14 cellular contexts compared by ENCODE assay signal in genomic region chr2:239193426-239193825, GRCh38.
DNase-seq lines count a peak whose midpoint lies in the region; ATAC-seq and TF ChIP-seq lines count a peak whose summit lies in the region.
"Had no signal": no experiment of that assay in that cellular context is flagged by ENCODE, and none has a peak within 500 bp of the region (broad histone marks: within the 10 kb centered on the region; RNA-seq: fewer than 3 reads in every experiment).

No MANE protein-coding gene starts in this region.

- H3K27me3 ChIP-seq in adrenal gland (no peaks in the 10 kb centered on the region), osteoblast (ENCODE audit: insufficient read depth, low read length) (no peaks in the 10 kb centered on the region), tibial artery (no peaks in the 10 kb centered on the region), lower lobe of right lung (ENCODE audit: low read depth) (no peaks in the 10 kb centered on the region)

- intact Hi-C loops in adrenal gland (cut with DNase I) = no loop called here
- intact Hi-C loops in tibial artery (cut with DNase I; ENCODE audit: low total_unique reads) = no loop called here
- intact Hi-C loops in lower lobe of right lung (cut with DNase I) = no loop called here

- whole genome bisulfite sequencing in adrenal gland, 4 donors = 86 to 90% (median 88%) methylated on average over 11 to 12 of the region's 12 CpGs

- ATAC-seq in lower lobe of right lung = no peak
- ATAC-seq: K562 had no signal

- peaks cover 0 to 13% of the 10 kb centered on the region in 2 donors for H3K4me1 ChIP-seq in adrenal gland (replicated peaks in 1 of 2)
- H3K4me1 ChIP-seq in osteoblast (ENCODE audit: insufficient read depth, low read length) = no peaks in the 10 kb centered on the region
- H3K4me1 ChIP-seq in tibial artery = no peaks in the 10 kb centered on the region
- H3K4me1 ChIP-seq in lower lobe of right lung = no peaks in the 10 kb centered on the region

- peaks cover 6% of the 10 kb centered on the region for H4K20me1 ChIP-seq in osteoblast (ENCODE audit: insufficient read depth, low read length)

- TF ChIP-seq POLR2A in adrenal gland (IDR thresholded peaks at IDR 0.05) = no peak

- H3K79me2 ChIP-seq in osteoblast (ENCODE audit: insufficient read depth, low read length) = no peaks in the 10 kb centered on the region

- TF ChIP-seq CTCF in adrenal gland (IDR thresholded peaks at IDR 0.05) = no peak
- TF ChIP-seq CTCF in osteoblast (IDR thresholded peaks at IDR 0.05; ENCODE audit: extremely low read depth, low read depth, low read length) = no peak
- no peak for TF ChIP-seq CTCF in tibial artery (IDR thresholded peaks at IDR 0.05)
- no peak for TF ChIP-seq CTCF in lower lobe of right lung (IDR thresholded peaks at IDR 0.05)

- H3K4me2 ChIP-seq in osteoblast (ENCODE audit: insufficient read depth, low read length) = no peak overlapping the region

- H3K9me3 ChIP-seq in adrenal gland (replicated peaks in 1 of 3) = no peaks in the 10 kb centered on the region
- no peaks in the 10 kb centered on the region for H3K9me3 ChIP-seq in osteoblast (ENCODE audit: low read depth, low read length)
- peaks cover 0 to 6% (median 4%) of the 10 kb centered on the region in 3 donors for H3K9me3 ChIP-seq in tibial artery
- peaks cover 4% of the 10 kb centered on the region for H3K9me3 ChIP-seq in lower lobe of right lung
- H3K9me3 ChIP-seq: thoracic aorta had no signal

- DNase-seq in adrenal gland (peak in 5 of 7 donors; percentile 18 to 46 (median 21)), globus pallidus (ENCODE audit: low spot score) (peak; percentile 79), osteoblast (ENCODE audit: insufficient read length, low spot score, missing footprints) (peak; percentile 43), tibial artery (peak; percentile 16 to 54), NCI-H1417 (lab: John Stamatoyannopoulos, UW) (no peak), NCI-H1436 (lab: John Stamatoyannopoulos, UW) (no peak), lower lobe of right lung (no peak), hepatic stellate cell (ENCODE audit: low spot score) (no peak)
- DNase-seq: activated CD4-positive, alpha-beta memory T cell treated with anti-CD3 and anti-CD28 coated beads, Interleukin-2, amount 10 ng/mL, durations not matched to agents 7 days and 5 days; DMS153; NCI-H2171; NCI-H774 had no signal

- no peak overlapping the region for H2AFZ ChIP-seq in osteoblast (ENCODE audit: low read length)

- H3K4me3 ChIP-seq in adrenal gland = no peak overlapping the region
- no peak overlapping the region for H3K4me3 ChIP-seq in osteoblast (ENCODE audit: insufficient read depth, low read length)
- no peak overlapping the region for H3K4me3 ChIP-seq in tibial artery
- no peak overlapping the region for H3K4me3 ChIP-seq in lower lobe of right lung
- H3K4me3 ChIP-seq: K562, thoracic aorta had no signal

- peak overlapping the region in 1 of 5 donors; percentile 33 for H3K27ac ChIP-seq in adrenal gland
- no peak overlapping the region for H3K27ac ChIP-seq in osteoblast (ENCODE audit: low read depth, low read length)
- H3K27ac ChIP-seq in tibial artery = no peak overlapping the region
- H3K27ac ChIP-seq in lower lobe of right lung = no peak overlapping the region
- H3K27ac ChIP-seq: thoracic aorta had no signal

- H3K36me3 ChIP-seq in adrenal gland (replicated peaks in 1 of 2) (peaks cover 0 to 10% of the 10 kb centered on the region in 2 donors), osteoblast (ENCODE audit: insufficient read depth, low read length) (peaks cover 8% of the 10 kb centered on the region), tibial artery (peaks cover 15 to 32% (median 20%) of the 10 kb centered on the region in 3 donors), lower lobe of right lung (peaks cover 42% of the 10 kb centered on the region)

Comparison
In these comparisons a context has a peak if more than half of its experiments do, and no peak if none do; other contexts are left out.
1. DNase-seq: peak in adrenal gland (5 of 7), globus pallidus (single experiment), osteoblast (single experiment) and tibial artery (2 of 2); none in NCI-H1417 (0 of 3), NCI-H1436 (single experiment), lower lobe of right lung (single experiment) and hepatic stellate cell (single experiment).